In the genomic region with DNA sequence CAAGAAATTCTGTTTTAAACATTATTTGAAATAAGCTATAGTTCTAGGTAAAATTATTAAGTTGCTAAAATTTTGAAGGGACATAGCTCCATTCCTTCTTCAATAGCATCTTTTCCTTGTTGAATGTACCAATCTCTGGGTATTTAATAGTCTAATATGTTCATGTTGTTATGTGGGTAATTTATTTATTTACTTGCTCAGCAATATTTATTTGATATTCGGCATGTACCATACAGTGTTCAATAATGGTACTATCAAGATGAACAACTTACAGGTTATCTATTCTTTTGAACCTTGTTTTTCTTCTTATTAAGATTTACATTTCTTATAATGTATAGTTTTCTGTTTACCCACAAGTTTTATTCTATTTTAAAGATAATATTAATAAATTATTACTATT, we compare ENCODE assay signal across 26 cellular contexts.
"Had no signal": no experiment of that assay in that cellular context is flagged by ENCODE, and none has a peak within 500 bp of the region (broad histone marks: within the 10 kb centered on the region; RNA-seq: fewer than 3 reads in every experiment).

No MANE protein-coding gene starts in this region.

- H3K27ac ChIP-seq: colonic mucosa, epithelial cell of prostate, esophagus squamous epithelium, gastroesophageal sphincter, heart left ventricle, hepatocyte, left lung, lower lobe of right lung had no signal

- H2AFZ ChIP-seq: hepatocyte had no signal

- H3K4me1 ChIP-seq: colonic mucosa, esophagus squamous epithelium, gastroesophageal sphincter, heart left ventricle, left lung, lower lobe of right lung had no signal

- H3K4me3 ChIP-seq: colonic mucosa, esophagus squamous epithelium, gastroesophageal sphincter, heart left ventricle, hepatocyte, left lung, lower lobe of right lung, mucosa of descending colon had no signal

- H3K4me1 Mint-ChIP-seq: endodermal cell, immature natural killer cell, mesothelial cell of epicardium had no signal

- H3K27me3 Mint-ChIP-seq: dendritic cell treated with granulocyte-macrophage colony-stimulating factor and Interleukin-4, amounts not matched to agents 40 ng/mL and 50 ng/mL, for 4 days; effector memory CD8-positive, alpha-beta T cell had no signal

- DNase-seq: colonic mucosa; cortex of kidney; effector CD8-positive, alpha-beta T cell; effector memory CD8-positive, alpha-beta T cell; endodermal cell; erythroblast; esophagus squamous epithelium; foreskin fibroblast; foreskin melanocyte; heart left ventricle; hypothalamus; immature natural killer cell; islet precursor cell; left cardiac atrium; left lung; left ventricle myocardium superior; lower lobe of right lung; mesenchymal stem cell; mucosa of descending colon had no signal

- H3K36me3 Mint-ChIP-seq: immature natural killer cell, mesothelial cell of epicardium had no signal

- H3K27ac Mint-ChIP-seq: dendritic cell treated with granulocyte-macrophage colony-stimulating factor and Interleukin-4, amounts not matched to agents 40 ng/mL and 50 ng/mL, for 4 days; effector memory CD8-positive, alpha-beta T cell; endodermal cell; immature natural killer cell; mesothelial cell of epicardium had no signal

- H3K4me3 Mint-ChIP-seq: dendritic cell treated with granulocyte-macrophage colony-stimulating factor and Interleukin-4, amounts not matched to agents 40 ng/mL and 50 ng/mL, for 4 days; effector memory CD8-positive, alpha-beta T cell; endodermal cell; immature natural killer cell; mesothelial cell of epicardium had no signal

- H3K79me2 ChIP-seq: hepatocyte had no signal

- H3K36me3 ChIP-seq: colonic mucosa, esophagus squamous epithelium, gastroesophageal sphincter, heart left ventricle, left lung, lower lobe of right lung had no signal

- ATAC-seq: effector memory CD8-positive, alpha-beta T cell; esophagus mucosa; gastroesophageal sphincter; heart left ventricle; left cardiac atrium; left lung; left ventricle myocardium superior; lower lobe of right lung; mucosa of descending colon had no signal

- H3K4me2 ChIP-seq: hepatocyte had no signal

- H3K9me3 ChIP-seq: colonic mucosa, esophagus squamous epithelium, gastroesophageal sphincter, lower lobe of right lung had no signal

- FAIRE-seq: endometrium had no signal

- H3K9me3 Mint-ChIP-seq: endodermal cell had no signal

- H3K27me3 ChIP-seq: colonic mucosa, esophagus squamous epithelium, gastroesophageal sphincter, heart left ventricle, hepatocyte, left lung had no signal
